18 cellular contexts compared by ENCODE assay signal in the genomic region with DNA sequence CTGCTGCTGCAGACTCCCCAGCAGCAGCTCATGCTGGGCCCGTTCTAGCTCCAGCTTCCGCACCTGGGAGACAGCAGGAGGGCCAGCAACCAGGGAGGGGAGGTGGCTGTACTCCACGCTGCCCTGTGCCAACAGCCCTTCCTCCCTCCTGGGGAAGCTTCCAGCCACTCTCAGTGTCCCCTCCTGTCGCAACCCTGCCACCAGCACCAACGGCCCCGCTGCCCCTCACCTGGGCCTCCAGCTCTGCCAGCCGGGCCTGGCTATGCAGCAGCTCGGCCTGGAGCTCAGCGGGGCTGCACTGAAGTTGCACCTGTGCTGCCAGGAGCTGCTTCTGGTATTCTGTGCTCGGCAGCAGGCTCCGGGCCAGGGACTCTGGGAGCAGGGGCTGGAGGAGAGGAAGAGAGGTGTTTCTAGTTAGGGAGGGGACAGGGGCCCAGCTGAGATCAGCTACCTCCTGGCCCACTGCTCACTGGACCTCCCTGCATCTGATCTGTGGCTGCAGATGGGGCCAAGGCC.
"Had no signal": no experiment of that assay in that cellular context is flagged by ENCODE, and none has a peak within 500 bp of the region (broad histone marks: within the 10 kb centered on the region; RNA-seq: fewer than 3 reads in every experiment).

No MANE protein-coding gene starts in this region.

- DNase-seq: activated CD4-positive, alpha-beta memory T cell treated with anti-CD3 and anti-CD28 coated beads, Interleukin-2, amount 10 ng/mL, durations not matched to agents 7 days and 5 days; activated CD4-positive, alpha-beta T cell treated with anti-CD3 and anti-CD28 coated beads for 48 hours; activated effector memory CD4-positive, alpha-beta T cell treated with Interleukin-2 at 50 U/mL for 16 hours; activated naive CD4-positive, alpha-beta T cell treated with anti-CD3 and anti-CD28 coated beads, Interleukin-2, amount 10 ng/mL, durations not matched to agents 7 days and 5 days; activated T-cell treated with anti-CD3 and anti-CD28 coated beads, Interleukin-2, amount 50 U/mL, for 72 hours; amygdala; heart right ventricle; islet precursor cell; left colon; naive B cell; occipital lobe; retina; stimulated activated CD4-positive, alpha-beta T cell treated with anti-CD3 and anti-CD28 coated beads, Interleukin-2, amount 100 ng/mL, for 48 hours; stimulated activated CD8-positive, alpha-beta memory T cell treated with anti-CD3 and anti-CD28 coated beads, Interleukin-4, amount 100 ng/mL, for 48 hours; stimulated activated naive B cell treated with anti-CD40 and anti-IgM and Interleukin-4, amounts not matched to agents 10 μg/mL and 1 μg/mL and 100 μg/mL, for 72 hours; upper lobe of left lung had no signal

- H3K36me3 Mint-ChIP-seq: activated naive CD4-positive, alpha-beta T cell treated with anti-CD3 and anti-CD28 coated beads, Interleukin-2, amount 10 ng/mL, durations not matched to agents 7 days and 5 days; naive B cell had no signal

- H3K27ac ChIP-seq: heart right ventricle, lower lobe of right lung, thoracic aorta, upper lobe of left lung had no signal

- ATAC-seq: activated T-cell treated with anti-CD3 and anti-CD28 coated beads, Interleukin-2, amount 50 U/mL, for 72 hours; heart right ventricle; left colon; lower lobe of right lung; stimulated activated naive B cell treated with anti-CD40 and anti-IgM and Interleukin-4, amounts not matched to agents 10 μg/mL and 1 μg/mL and 100 μg/mL, for 72 hours had no signal

- H3K9me3 ChIP-seq: heart right ventricle, lower lobe of right lung, thoracic aorta, upper lobe of left lung had no signal

- H3K4me1 ChIP-seq: lower lobe of right lung had no signal

- H3K4me1 Mint-ChIP-seq: naive B cell had no signal

- H3K27me3 Mint-ChIP-seq: activated CD4-positive, alpha-beta memory T cell treated with anti-CD3 and anti-CD28 coated beads, Interleukin-2, amount 10 ng/mL, durations not matched to agents 7 days and 5 days; activated naive CD4-positive, alpha-beta T cell treated with anti-CD3 and anti-CD28 coated beads, Interleukin-2, amount 10 ng/mL, durations not matched to agents 7 days and 5 days; naive B cell; stimulated activated naive B cell treated with anti-CD40 and anti-IgM and Interleukin-4, amounts not matched to agents 10 μg/mL and 1 μg/mL and 100 μg/mL, for 72 hours had no signal

- H3K4me3 Mint-ChIP-seq: activated CD4-positive, alpha-beta memory T cell treated with anti-CD3 and anti-CD28 coated beads, Interleukin-2, amount 10 ng/mL, durations not matched to agents 7 days and 5 days; activated naive CD4-positive, alpha-beta T cell treated with anti-CD3 and anti-CD28 coated beads, Interleukin-2, amount 10 ng/mL, durations not matched to agents 7 days and 5 days; activated T-cell treated with anti-CD3 and anti-CD28 coated beads, Interleukin-2, amount 50 U/mL, for 72 hours; naive B cell; stimulated activated naive B cell treated with anti-CD40 and anti-IgM and Interleukin-4, amounts not matched to agents 10 μg/mL and 1 μg/mL and 100 μg/mL, for 72 hours had no signal

- H3K9me3 Mint-ChIP-seq: activated CD4-positive, alpha-beta memory T cell treated with anti-CD3 and anti-CD28 coated beads, Interleukin-2, amount 10 ng/mL, durations not matched to agents 7 days and 5 days; activated naive CD4-positive, alpha-beta T cell treated with anti-CD3 and anti-CD28 coated beads, Interleukin-2, amount 10 ng/mL, durations not matched to agents 7 days and 5 days; activated T-cell treated with anti-CD3 and anti-CD28 coated beads, Interleukin-2, amount 50 U/mL, for 72 hours; naive B cell; stimulated activated naive B cell treated with anti-CD40 and anti-IgM and Interleukin-4, amounts not matched to agents 10 μg/mL and 1 μg/mL and 100 μg/mL, for 72 hours had no signal

- H3K4me3 ChIP-seq: heart right ventricle, lower lobe of right lung, thoracic aorta, upper lobe of left lung had no signal

- H3K27me3 ChIP-seq: heart right ventricle, upper lobe of left lung had no signal

- H3K27ac Mint-ChIP-seq: activated CD4-positive, alpha-beta memory T cell treated with anti-CD3 and anti-CD28 coated beads, Interleukin-2, amount 10 ng/mL, durations not matched to agents 7 days and 5 days; activated naive CD4-positive, alpha-beta T cell treated with anti-CD3 and anti-CD28 coated beads, Interleukin-2, amount 10 ng/mL, durations not matched to agents 7 days and 5 days; activated T-cell treated with anti-CD3 and anti-CD28 coated beads, Interleukin-2, amount 50 U/mL, for 72 hours; naive B cell; stimulated activated naive B cell treated with anti-CD40 and anti-IgM and Interleukin-4, amounts not matched to agents 10 μg/mL and 1 μg/mL and 100 μg/mL, for 72 hours had no signal
